In genomic region chrX:49163555-49164419, GRCh38 we compare ENCODE assay signal across 8 cellular contexts. TPM values are rescaled to one million over a fixed set of nuclear protein-coding genes. Genes with fewer than 3 reads are reported as not detected.
A peak's percentile ranks its signal among the peaks of the same experiment; 100 is the strongest.
DNase-seq lines count a peak whose midpoint lies in the region; ATAC-seq and TF ChIP-seq lines count a peak whose summit lies in the region.

No MANE protein-coding gene starts in this region.

- peak overlapping the region; percentile 83 for H2AFZ ChIP-seq in ACC112 (ENCODE audit: low read length, unreplicated experiment)

- H3K4me1 ChIP-seq in ACC112 (ENCODE audit: control insufficient read depth, insufficient read depth, low read length, unreplicated experiment), result no peaks in the 10 kb centered on the region

- H3K79me2 ChIP-seq in ACC112 (ENCODE audit: control insufficient read depth, insufficient read depth, low read length, unreplicated experiment), result no peaks in the 10 kb centered on the region

- peak overlapping the region; percentile 74 for H3K4me3 ChIP-seq in ACC112 (ENCODE audit: low read depth, low read length)
- peak overlapping the region; percentile 70 for H3K4me3 ChIP-seq in coronary artery

- DNase-seq in NCI-H446 treated with DMSO at 0.1 percent for 48 hours (lab: John Stamatoyannopoulos, UW), result peak; percentile 57
- DNase-seq in activated CD4-positive, alpha-beta T cell treated with anti-CD3 and anti-CD28 coated beads for 4 hours, result peak; percentile 71 to 73
- DNase-seq in coronary artery (ENCODE audit: low spot score), result peak; percentile 89
- peak; percentile 88 for DNase-seq in left lobe of liver (ENCODE audit: low spot score)
- peak; percentile 67 for DNase-seq in stimulated activated CD4-positive, alpha-beta T cell treated with anti-CD3 and anti-CD28 coated beads, Interleukin-2, amount 100 ng/mL, for 4 hours (ENCODE audit: low read depth)

- no peaks in the 10 kb centered on the region for H3K36me3 ChIP-seq in ACC112 (ENCODE audit: insufficient read depth, low read length)

- H3K27ac ChIP-seq in ACC112 (ENCODE audit: low read depth, low read length) (peak overlapping the region; percentile 65), coronary artery (peak overlapping the region; percentile 84 to 98)

- TF ChIP-seq CTCF in coronary artery (IDR thresholded peaks at IDR 0.05), result peak; percentile 67

- H3K27me3 ChIP-seq in ACC112 (ENCODE audit: insufficient read depth, low read length), result no peaks in the 10 kb centered on the region

- ATAC-seq in GM18517 (IDR thresholded peaks at IDR 0.05; ENCODE audit: unreplicated experiment), result peak; percentile 45
- ATAC-seq in HG03139 (IDR thresholded peaks at IDR 0.05; ENCODE audit: unreplicated experiment), result peak; percentile 41
- peak; percentile 81 for ATAC-seq in left lobe of liver

RNA-seq across cellular contexts. Expression of gene MAGIX, which starts 1.2 kb away (rescaled TPM):
- total RNA-seq in left lobe of liver, result 27.7 TPM

RNA-seq across cellular contexts. Expression of gene PLP2, which starts 7.9 kb away (rescaled TPM):
- 11.7 TPM for total RNA-seq in left lobe of liver

RNA-seq across cellular contexts. Expression of gene PRICKLE3, which starts 22.4 kb away (rescaled TPM):
- total RNA-seq in left lobe of liver, result 4.5 TPM

RNA-seq across cellular contexts. Expression of gene SYP, which starts 36.2 kb away (rescaled TPM):
- total RNA-seq in left lobe of liver, result 0.10 TPM

RNA-seq across cellular contexts. Expression of gene GPKOW, which starts 40.3 kb away (rescaled TPM):
- 11.5 TPM for total RNA-seq in left lobe of liver

Comparison
In these comparisons a context has a peak if more than half of its experiments do, and no peak if none do; other contexts are left out.
1. Peak in every context shown above with its lines: DNase-seq, ATAC-seq, H3K4me3 ChIP-seq and H3K27ac ChIP-seq.